Comparison of ENCODE assay signal across 1 cellular context in the genomic region with DNA sequence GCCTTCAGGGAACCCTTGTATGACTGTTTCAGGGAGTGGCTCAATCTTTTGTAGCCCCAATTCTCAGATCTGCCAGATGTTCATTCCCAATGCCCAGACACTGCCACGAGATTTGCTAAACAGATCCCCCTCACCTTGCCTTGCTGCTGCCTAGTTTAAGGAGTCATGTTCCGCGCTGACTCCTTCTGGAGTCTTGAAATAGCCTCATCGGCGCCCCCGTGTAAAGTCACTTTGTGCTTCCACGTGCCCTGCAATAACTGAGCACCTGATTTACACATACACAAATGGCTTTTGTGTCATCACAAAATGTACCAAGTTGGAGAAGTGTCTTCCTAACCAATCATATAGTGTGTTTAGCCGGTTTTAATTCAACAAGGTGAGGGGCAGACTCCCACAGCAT.
TF ChIP-seq lines count a peak whose summit lies in the region.

No MANE protein-coding gene starts in this region.

TF ChIP-seq in HepG2, 621 proteins besides CTCF, POLR2A, EP300 and RAD21:
- TF ChIP-seq ZSCAN25 (CRISPR knock-in tag; IDR thresholded peaks at IDR 0.05) (0 out of 2 replicates have a peak, but pooled peaks have one; percentile 8), ZMAT3 (CRISPR knock-in tag; conservative IDR thresholded peaks at IDR 0.05) (0 out of 2 replicates have a peak, but pooled peaks have one; percentile 15), ZNF292 (CRISPR knock-in tag; IDR thresholded peaks at IDR 0.05; ENCODE audit: borderline replicate concordance, low read depth) (no peak), SOX6 (IDR thresholded peaks at IDR 0.05) (no peak), SOX6 (CRISPR knock-in tag; IDR thresholded peaks at IDR 0.05) (0 out of 2 replicates have a peak, but pooled peaks have one; percentile 6)
- TF ChIP-seq, protein P1, sequence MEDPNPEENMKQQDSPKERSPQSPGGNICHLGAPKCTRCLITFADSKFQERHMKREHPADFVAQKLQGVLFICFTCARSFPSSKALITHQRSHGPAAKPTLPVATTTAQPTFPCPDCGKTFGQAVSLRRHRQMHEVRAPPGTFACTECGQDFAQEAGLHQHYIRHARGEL (CRISPR knock-in tag; IDR thresholded peaks at IDR 0.05), result 0 out of 2 replicates have a peak, but pooled peaks have one; percentile 21
- TF ChIP-seq, protein P2, sequence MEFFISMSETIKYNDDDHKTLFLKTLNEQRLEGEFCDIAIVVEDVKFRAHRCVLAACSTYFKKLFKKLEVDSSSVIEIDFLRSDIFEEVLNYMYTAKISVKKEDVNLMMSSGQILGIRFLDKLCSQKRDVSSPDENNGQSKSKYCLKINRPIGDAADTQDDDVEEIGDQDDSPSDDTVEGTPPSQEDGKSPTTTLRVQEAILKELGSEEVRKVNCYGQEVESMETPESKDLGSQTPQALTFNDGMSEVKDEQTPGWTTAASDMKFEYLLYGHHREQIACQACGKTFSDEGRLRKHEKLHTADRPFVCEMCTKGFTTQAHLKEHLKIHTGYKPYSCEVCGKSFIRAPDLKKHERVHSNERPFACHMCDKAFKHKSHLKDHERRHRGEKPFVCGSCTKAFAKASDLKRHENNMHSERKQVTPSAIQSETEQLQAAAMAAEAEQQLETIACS (CRISPR knock-in tag; IDR thresholded peaks at IDR 0.05), result no peak
- TF ChIP-seq, protein P3, sequence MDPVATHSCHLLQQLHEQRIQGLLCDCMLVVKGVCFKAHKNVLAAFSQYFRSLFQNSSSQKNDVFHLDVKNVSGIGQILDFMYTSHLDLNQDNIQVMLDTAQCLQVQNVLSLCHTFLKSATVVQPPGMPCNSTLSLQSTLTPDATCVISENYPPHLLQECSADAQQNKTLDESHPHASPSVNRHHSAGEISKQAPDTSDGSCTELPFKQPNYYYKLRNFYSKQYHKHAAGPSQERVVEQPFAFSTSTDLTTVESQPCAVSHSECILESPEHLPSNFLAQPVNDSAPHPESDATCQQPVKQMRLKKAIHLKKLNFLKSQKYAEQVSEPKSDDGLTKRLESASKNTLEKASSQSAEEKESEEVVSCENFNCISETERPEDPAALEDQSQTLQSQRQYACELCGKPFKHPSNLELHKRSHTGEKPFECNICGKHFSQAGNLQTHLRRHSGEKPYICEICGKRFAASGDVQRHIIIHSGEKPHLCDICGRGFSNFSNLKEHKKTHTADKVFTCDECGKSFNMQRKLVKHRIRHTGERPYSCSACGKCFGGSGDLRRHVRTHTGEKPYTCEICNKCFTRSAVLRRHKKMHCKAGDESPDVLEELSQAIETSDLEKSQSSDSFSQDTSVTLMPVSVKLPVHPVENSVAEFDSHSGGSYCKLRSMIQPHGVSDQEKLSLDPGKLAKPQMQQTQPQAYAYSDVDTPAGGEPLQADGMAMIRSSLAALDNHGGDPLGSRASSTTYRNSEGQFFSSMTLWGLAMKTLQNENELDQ (CRISPR knock-in tag; IDR thresholded peaks at IDR 0.05; ENCODE audit: borderline replicate concordance), result no peak
TF ChIP-seq in HepG2: peak in this region for 4.
